ENCODE assay signal across 1 cellular context in the genomic region with DNA sequence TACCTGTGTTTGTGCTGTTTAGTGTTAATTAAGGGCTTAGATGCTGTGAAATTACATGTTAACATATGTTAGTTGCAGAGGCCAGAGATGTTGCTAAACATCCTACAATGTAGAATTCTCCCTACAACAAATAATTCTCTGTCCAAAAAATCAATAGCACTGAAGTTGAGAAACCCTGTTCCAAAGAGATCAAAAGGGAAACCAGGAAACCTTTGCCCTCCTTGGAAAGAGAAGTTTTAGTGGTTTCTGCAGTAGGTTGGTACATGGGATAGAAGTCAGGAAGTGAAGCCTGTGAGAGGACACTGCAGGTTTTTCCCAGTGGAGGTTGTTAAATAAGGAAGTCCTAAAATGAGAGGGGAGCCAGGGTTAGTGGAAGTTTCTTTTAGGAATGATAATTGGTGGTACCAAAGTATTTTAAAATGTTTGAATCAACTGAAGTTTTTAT.
TF ChIP-seq lines count a peak whose summit lies in the region.

No MANE protein-coding gene starts in this region.

TF ChIP-seq in IMR-90, 13 proteins besides CTCF, POLR2A, EP300 and RAD21:
- TF ChIP-seq MAZ (IDR thresholded peaks at IDR 0.05; ENCODE audit: borderline replicate concordance, low read depth, low read length) (no peak), RCOR1 (IDR thresholded peaks at IDR 0.05; ENCODE audit: insufficient replicate concordance, low read length) (no peak), MXI1 (IDR thresholded peaks at IDR 0.05; ENCODE audit: borderline replicate concordance, low read depth, low read length) (no peak), BHLHE40 (IDR thresholded peaks at IDR 0.05; ENCODE audit: low read depth, low read length) (no peak), NFE2L2 (IDR thresholded peaks at IDR 0.05; ENCODE audit: low read depth, low read length) (no peak), CHD1 (IDR thresholded peaks at IDR 0.05; ENCODE audit: low read depth, low read length) (no peak), RFX5 (IDR thresholded peaks at IDR 0.05; ENCODE audit: low read depth, low read length) (no peak), FOS (IDR thresholded peaks at IDR 0.05; ENCODE audit: low read depth, low read length) (no peak), SMC3 (IDR thresholded peaks at IDR 0.05; ENCODE audit: low read depth, low read length) (no peak), MAFK (IDR thresholded peaks at IDR 0.05; ENCODE audit: low read depth, low read length) (no peak), CEBPB (IDR thresholded peaks at IDR 0.05; ENCODE audit: low read depth, low read length) (no peak)
- TF ChIP-seq, protein P1, sequence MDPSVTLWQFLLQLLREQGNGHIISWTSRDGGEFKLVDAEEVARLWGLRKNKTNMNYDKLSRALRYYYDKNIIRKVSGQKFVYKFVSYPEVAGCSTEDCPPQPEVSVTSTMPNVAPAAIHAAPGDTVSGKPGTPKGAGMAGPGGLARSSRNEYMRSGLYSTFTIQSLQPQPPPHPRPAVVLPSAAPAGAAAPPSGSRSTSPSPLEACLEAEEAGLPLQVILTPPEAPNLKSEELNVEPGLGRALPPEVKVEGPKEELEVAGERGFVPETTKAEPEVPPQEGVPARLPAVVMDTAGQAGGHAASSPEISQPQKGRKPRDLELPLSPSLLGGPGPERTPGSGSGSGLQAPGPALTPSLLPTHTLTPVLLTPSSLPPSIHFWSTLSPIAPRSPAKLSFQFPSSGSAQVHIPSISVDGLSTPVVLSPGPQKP (IDR thresholded peaks at IDR 0.05; ENCODE audit: borderline replicate concordance, low read depth, low read length) = no peak
- TF ChIP-seq, protein P2, sequence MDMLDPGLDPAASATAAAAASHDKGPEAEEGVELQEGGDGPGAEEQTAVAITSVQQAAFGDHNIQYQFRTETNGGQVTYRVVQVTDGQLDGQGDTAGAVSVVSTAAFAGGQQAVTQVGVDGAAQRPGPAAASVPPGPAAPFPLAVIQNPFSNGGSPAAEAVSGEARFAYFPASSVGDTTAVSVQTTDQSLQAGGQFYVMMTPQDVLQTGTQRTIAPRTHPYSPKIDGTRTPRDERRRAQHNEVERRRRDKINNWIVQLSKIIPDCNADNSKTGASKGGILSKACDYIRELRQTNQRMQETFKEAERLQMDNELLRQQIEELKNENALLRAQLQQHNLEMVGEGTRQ (IDR thresholded peaks at IDR 0.05; ENCODE audit: low read depth, low read length) = no peak
